24 cellular contexts compared by ENCODE assay signal in genomic region chr2:67437132-67437531, GRCh38. TPM values are rescaled to one million over a fixed set of nuclear protein-coding genes. Genes with fewer than 3 reads are reported as not detected.
A peak's percentile ranks its signal among the peaks of the same experiment; 100 is the strongest.
DNase-seq lines count a peak whose midpoint lies in the region; ATAC-seq, FAIRE-seq and TF ChIP-seq lines count a peak whose summit lies in the region.
"Had no signal": no experiment of that assay in that cellular context is flagged by ENCODE, and none has a peak within 500 bp of the region (broad histone marks: within the 10 kb centered on the region; RNA-seq: fewer than 3 reads in every experiment).

No MANE protein-coding gene starts in this region.

- no peak overlapping the region for H3K4me3 Mint-ChIP-seq in type B pancreatic cell
- H3K4me3 Mint-ChIP-seq in nephron progenitor cell: no peak overlapping the region
- H3K4me3 Mint-ChIP-seq: activated CD4-positive, alpha-beta memory T cell treated with anti-CD3 and anti-CD28 coated beads, Interleukin-2, amount 10 ng/mL, durations not matched to agents 7 days and 5 days; B cell had no signal

- H3K36me3 Mint-ChIP-seq in type B pancreatic cell: no peaks in the 10 kb centered on the region
- H3K36me3 Mint-ChIP-seq in nephron progenitor cell (ENCODE audit: low read depth): no peaks in the 10 kb centered on the region

- WGBS in HepG2 (ENCODE audit: low lambda C conversion rate): 5% methylated on average over 1 of the region's 1 CpG
- WGBS in right lobe of liver (ENCODE audit: insufficient coverage, low coverage, low lambda C conversion rate, missing lambda C conversion rate): 36% methylated on average over 1 of the region's 1 CpG
- 13% methylated on average over 1 of the region's 1 CpG for WGBS in hepatocyte (ENCODE audit: low lambda C conversion rate, missing lambda C conversion rate)

- H3K4me1 ChIP-seq in HepG2 (ENCODE audit: insufficient read depth, low read length): no peaks in the 10 kb centered on the region
- no peaks in the 10 kb centered on the region for H3K4me1 ChIP-seq in right lobe of liver
- H3K4me1 ChIP-seq in hepatocyte (ENCODE audit: insufficient read depth): no peaks in the 10 kb centered on the region
- H3K4me1 ChIP-seq: heart left ventricle, left ventricle myocardium inferior had no signal

- in situ Hi-C loops in HepG2 (cut with HindIII; ENCODE audit: extremely low pct_ligation_motif_present, low pct_unique_long_range_greater_than_20kb): no loop called here

- TF ChIP-seq POLR2A in HepG2 (IDR thresholded peaks at IDR 0.05; ENCODE audit: insufficient read depth in 1 of 2, low read depth in 2 of 2, low read length in 2 of 2) (no peak), right lobe of liver (IDR thresholded peaks at IDR 0.05) (no peak)

- no peaks in the 10 kb centered on the region for H3K9me3 ChIP-seq in HepG2 (ENCODE audit: low read length)
- no peaks in the 10 kb centered on the region for H3K9me3 ChIP-seq in right lobe of liver
- no peaks in the 10 kb centered on the region for H3K9me3 ChIP-seq in hepatocyte (ENCODE audit: low read depth)
- H3K9me3 ChIP-seq: mucosa of descending colon had no signal

- H2AFZ ChIP-seq in HepG2 (ENCODE audit: low read length): no peak overlapping the region
- H2AFZ ChIP-seq in hepatocyte: no peak overlapping the region

- H3K9me3 Mint-ChIP-seq in type B pancreatic cell: peaks cover 5% of the 10 kb centered on the region
- H3K9me3 Mint-ChIP-seq in nephron progenitor cell: peaks cover 12% of the 10 kb centered on the region
- H3K9me3 Mint-ChIP-seq: activated CD4-positive, alpha-beta memory T cell treated with anti-CD3 and anti-CD28 coated beads, Interleukin-2, amount 10 ng/mL, durations not matched to agents 7 days and 5 days had no signal

- H3K9me2 ChIP-seq in hepatocyte (replicated peaks; ENCODE audit: insufficient read depth): no peaks in the 10 kb centered on the region

- TF ChIP-seq EP300 in HepG2 (IDR thresholded peaks at IDR 0.05; ENCODE audit: low read depth in 2 of 2, low read length in 2 of 2) (no peak), HepG2 (CRISPR knock-in tag; IDR thresholded peaks at IDR 0.05; ENCODE audit: borderline replicate concordance) (no peak)

- H3K79me2 ChIP-seq in HepG2 (ENCODE audit: insufficient read depth, low read length) (no peaks in the 10 kb centered on the region), hepatocyte (no peaks in the 10 kb centered on the region)

- H3K36me3 ChIP-seq in HepG2 (replicated peaks in 1 of 2; ENCODE audit: control insufficient read depth in 1 of 2, insufficient read depth in 2 of 2, low read length in 2 of 2) (no peaks in the 10 kb centered on the region), right lobe of liver (no peaks in the 10 kb centered on the region), hepatocyte (replicated peaks; ENCODE audit: insufficient read depth, low read depth) (no peaks in the 10 kb centered on the region)
- H3K36me3 ChIP-seq: heart left ventricle, left ventricle myocardium inferior had no signal

- H3K4me2 ChIP-seq in HepG2 (ENCODE audit: low read depth, low read length) (no peak overlapping the region), hepatocyte (no peak overlapping the region)

- no TSS peak for BruUV-seq in HepG2 (replicated peaks; lab: Mats Ljungman, UMichigan)

- intact Hi-C loops in HepG2 (cut with micrococcal nuclease; ENCODE audit: unreplicated experiment) (no loop called here), right lobe of liver (cut with DNase I) (no loop called here), dorsolateral prefrontal cortex (cut with DNase I) (no loop called here)

- TF ChIP-seq CTCF in HepG2 (CRISPR knock-in tag; IDR thresholded peaks at IDR 0.05) (no peak), right lobe of liver (IDR thresholded peaks at IDR 0.05) (no peak), hepatocyte (IDR thresholded peaks at IDR 0.05; ENCODE audit: poor library complexity) (no peak), type B pancreatic cell (conservative IDR thresholded peaks at IDR 0.05) (no peak), dorsolateral prefrontal cortex (IDR thresholded peaks at IDR 0.05 in 54 of 56, conservative IDR thresholded peaks at IDR 0.05 in 2 of 56; ENCODE audit: low read depth in 1 of 56, partially characterized antibody in 56 of 56) (no peak), nephron progenitor cell (IDR thresholded peaks at IDR 0.05) (no peak)

- H3K27me3 ChIP-seq in HepG2 (ENCODE audit: control insufficient read depth in 1 of 2, insufficient read depth in 2 of 2, low read length in 2 of 2) (no peaks in the 10 kb centered on the region), right lobe of liver (no peaks in the 10 kb centered on the region), hepatocyte (no peaks in the 10 kb centered on the region), dorsolateral prefrontal cortex (peaks cover 0 to 11% (median 0%) of the 10 kb centered on the region in 45 donors)
- H3K27me3 ChIP-seq: heart left ventricle had no signal

- POLR2A ChIA-PET in HepG2 (lab: Yijun Ruan, JAX): no interaction called here

- no peak overlapping the region for H3K4me3 ChIP-seq in HepG2 (replicated peaks in 1 of 3; ENCODE audit: insufficient read depth in 1 of 3, low read depth in 2 of 3, low read length in 3 of 3)
- H3K4me3 ChIP-seq in right lobe of liver: no peak overlapping the region
- no peak overlapping the region for H3K4me3 ChIP-seq in hepatocyte
- no peak overlapping the region for H3K4me3 ChIP-seq in dorsolateral prefrontal cortex
- H3K4me3 ChIP-seq: heart left ventricle, left ventricle myocardium inferior, mucosa of descending colon had no signal

- no peak overlapping the region for H3K27ac ChIP-seq in HepG2 (ENCODE audit: extremely low read length, insufficient read depth, low read length)
- H3K27ac ChIP-seq in right lobe of liver: no peak overlapping the region
- no peak overlapping the region for H3K27ac ChIP-seq in hepatocyte
- no peak overlapping the region for H3K27ac ChIP-seq in dorsolateral prefrontal cortex
- H3K27ac ChIP-seq: heart left ventricle, left ventricle myocardium inferior had no signal

- CTCF ChIA-PET in HepG2 (lab: Yijun Ruan, JAX; ENCODE audit: low intra/inter-chr PET ratio, low total read pairs): no interaction called here

- DNase-seq in HepG2 (ENCODE audit: low spot score) (no peak), right lobe of liver (no peak), RPMI7951 (ENCODE audit: low read depth) (peak; percentile 35), hepatocyte (ENCODE audit: low spot score) (peak; percentile 23), type B pancreatic cell (ENCODE audit: extremely low spot score, unreplicated experiment) (no peak), dorsolateral prefrontal cortex (no peak), nephron progenitor cell (no peak), putamen (ENCODE audit: low spot score) (no peak)
- DNase-seq: activated CD4-positive, alpha-beta memory T cell treated with anti-CD3 and anti-CD28 coated beads, Interleukin-2, amount 10 ng/mL, durations not matched to agents 7 days and 5 days; activated effector memory CD4-positive, alpha-beta T cell treated with anti-CD3 and anti-CD28 coated beads, Interleukin-2, amount 50 U/mL, for 16 hours; Calu3; dermis blood vessel endothelial cell; heart left ventricle; Karpas-422; left ventricle myocardium inferior; mucosa of descending colon; NCI-H1048; NCI-H2029; NCI-H510A; posterior cingulate gyrus; SW 1271 had no signal

- peak; percentile 26 for FAIRE-seq in HepG2 (lab: Jason Lieb, UNC)
- FAIRE-seq: H54 had no signal

- peak overlapping the region; percentile 34 for H3K27ac Mint-ChIP-seq in type B pancreatic cell
- no peak overlapping the region for H3K27ac Mint-ChIP-seq in nephron progenitor cell
- H3K27ac Mint-ChIP-seq: activated CD4-positive, alpha-beta memory T cell treated with anti-CD3 and anti-CD28 coated beads, Interleukin-2, amount 10 ng/mL, durations not matched to agents 7 days and 5 days; B cell had no signal

- no peaks in the 10 kb centered on the region for H3K27me3 Mint-ChIP-seq in type B pancreatic cell
- H3K27me3 Mint-ChIP-seq in nephron progenitor cell (ENCODE audit: low read depth, poor library complexity): no peaks in the 10 kb centered on the region

- ATAC-seq in HepG2 (no peak), right lobe of liver (no peak)
- ATAC-seq: heart left ventricle, mucosa of descending colon, Right ventricle myocardium inferior had no signal

- no peak for TF ChIP-seq RAD21 in HepG2 (CRISPR knock-in tag; IDR thresholded peaks at IDR 0.05)

- H3K4me1 Mint-ChIP-seq in type B pancreatic cell (ENCODE audit: unreplicated experiment) (peaks cover 16% of the 10 kb centered on the region), nephron progenitor cell (no peaks in the 10 kb centered on the region)
- H3K4me1 Mint-ChIP-seq: activated CD4-positive, alpha-beta memory T cell treated with anti-CD3 and anti-CD28 coated beads, Interleukin-2, amount 10 ng/mL, durations not matched to agents 7 days and 5 days; B cell had no signal

- H4K20me1 ChIP-seq in HepG2 (ENCODE audit: insufficient read depth, low read length): no peaks in the 10 kb centered on the region
- H4K20me1 ChIP-seq in hepatocyte (ENCODE audit: insufficient read depth, poor library complexity, severe bottlenecking): no peaks in the 10 kb centered on the region

- no peak overlapping the region for H3K9ac ChIP-seq in HepG2 (ENCODE audit: insufficient read depth, low read depth, low read length)

RNA-seq across cellular contexts. Expression of gene ETAA1, which starts 40.0 kb away (rescaled TPM):
- total RNA-seq in HepG2 (2016; rRNA removed; fragmentation: Illumina TruSeq; extraction: Trizol) (16.2 and 20.7 TPM in 2 replicates), right lobe of liver (1 to 10 TPM; 2.8 to 8.0 (median 5.0) TPM), hepatocyte (23.7 and 26.1 TPM in 2 replicates), type B pancreatic cell (ENCODE audit: low replicate concordance) (12.7 and 16.4 TPM in 2 replicates), dorsolateral prefrontal cortex (10 to 100 TPM in 19 of 120 experiments, 1 to 10 TPM in 101; 5.6 to 12.5 (median 8.9) TPM)
- 3.1 and 3.3 TPM in 2 replicates for total RNA-seq in HepG2 (2016; cell fraction: cytosol; rRNA removed; fragmentation: Illumina TruSeq; extraction: Trizol; ENCODE audit: low read depth)
- total RNA-seq in HepG2 (2016; cell fraction: insoluble cytoplasmic fraction; rRNA removed; fragmentation: Illumina TruSeq; extraction: Trizol): 16.0 and 19.3 TPM in 2 replicates
- total RNA-seq in HepG2 (2016; cell fraction: membrane; rRNA removed; fragmentation: Illumina TruSeq; extraction: Trizol): 10.2 and 11.6 TPM in 2 replicates
- total RNA-seq in HepG2 (2016; cell fraction: nucleus; rRNA removed; fragmentation: Illumina TruSeq; extraction: Trizol): 24.3 and 25.2 TPM in 2 replicates
- polyA plus RNA-seq in HepG2 (2011; rRNA removed) (8.1 and 9.1 TPM in 2 replicates), hepatocyte (6.6 and 7.2 TPM in 2 replicates)
- polyA plus RNA-seq in HepG2 (2011; cell fraction: cytosol; rRNA removed): 2.8 and 4.6 TPM in 2 replicates
- 8.5 and 11.9 TPM in 2 replicates for polyA plus RNA-seq in HepG2 (2011; cell fraction: nucleus; rRNA removed)
- 8.3 and 12.7 TPM in 2 replicates for polyA plus RNA-seq in HepG2 (2012)
- polyA plus RNA-seq in HepG2 (2016; cell fraction: cytosol; fragmentation: Illumina TruSeq; extraction: Trizol; ENCODE audit: low read depth): 2.2 and 2.4 TPM in 2 replicates
- polyA plus RNA-seq in HepG2 (2016; cell fraction: insoluble cytoplasmic fraction; fragmentation: Illumina TruSeq; extraction: Trizol; ENCODE audit: low read depth): 18.9 TPM in 2 replicates
- 5.1 and 5.7 TPM in 2 replicates for polyA plus RNA-seq in HepG2 (2016; cell fraction: membrane; fragmentation: Illumina TruSeq; extraction: Trizol; ENCODE audit: low read depth)
- 33.2 and 36.9 TPM in 2 replicates for polyA plus RNA-seq in HepG2 (2016; cell fraction: nucleus; fragmentation: Illumina TruSeq; extraction: Trizol; ENCODE audit: insufficient read depth, low read depth)
- 1.9 and 3.6 TPM in 2 replicates for polyA minus RNA-seq in HepG2 (2011; rRNA and poly(A)+ RNA removed; ENCODE audit: low replicate concordance)
- polyA minus RNA-seq in HepG2 (2011; cell fraction: cytosol; rRNA and poly(A)+ RNA removed): 6.2 and 7.2 TPM in 2 replicates
- polyA minus RNA-seq in HepG2 (2011; cell fraction: nucleus; rRNA and poly(A)+ RNA removed): 44.2 and 53.8 TPM in 2 replicates
- 20.7 and 26.3 TPM in 2 replicates for total RNA-seq in RPMI7951 (2014; rRNA removed; shearing (Covaris generic))

Comparison
In these comparisons a context has a peak if more than half of its experiments do, and no peak if none do; other contexts are left out.
1. DNase-seq: peak in RPMI7951 (single experiment) and hepatocyte (single experiment); none in HepG2 (single experiment), right lobe of liver (0 of 3), type B pancreatic cell (single experiment), dorsolateral prefrontal cortex (0 of 10), nephron progenitor cell (single experiment) and putamen (single experiment).